In genomic region chr12:125417446-125417845, GRCh38 we compare ENCODE assay signal across 8 cellular contexts.
"Had no signal": no experiment of that assay in that cellular context is flagged by ENCODE, and none has a peak within 500 bp of the region (broad histone marks: within the 10 kb centered on the region; RNA-seq: fewer than 3 reads in every experiment).

No MANE protein-coding gene starts in this region.

- H3K4me3 ChIP-seq: GM23338 had no signal

- H3K4me2 ChIP-seq: GM23338, KMS-11 had no signal

- H2AFZ ChIP-seq: GM23338 had no signal

- DNase-seq: H9, HFFc6, KBM-7 had no signal

- H3K9ac ChIP-seq: KMS-11 had no signal

- H3K27ac ChIP-seq: HL-60, KMS-11 had no signal

- ATAC-seq: GM23338, HCT116, HepG2 had no signal
